In the genomic region with DNA sequence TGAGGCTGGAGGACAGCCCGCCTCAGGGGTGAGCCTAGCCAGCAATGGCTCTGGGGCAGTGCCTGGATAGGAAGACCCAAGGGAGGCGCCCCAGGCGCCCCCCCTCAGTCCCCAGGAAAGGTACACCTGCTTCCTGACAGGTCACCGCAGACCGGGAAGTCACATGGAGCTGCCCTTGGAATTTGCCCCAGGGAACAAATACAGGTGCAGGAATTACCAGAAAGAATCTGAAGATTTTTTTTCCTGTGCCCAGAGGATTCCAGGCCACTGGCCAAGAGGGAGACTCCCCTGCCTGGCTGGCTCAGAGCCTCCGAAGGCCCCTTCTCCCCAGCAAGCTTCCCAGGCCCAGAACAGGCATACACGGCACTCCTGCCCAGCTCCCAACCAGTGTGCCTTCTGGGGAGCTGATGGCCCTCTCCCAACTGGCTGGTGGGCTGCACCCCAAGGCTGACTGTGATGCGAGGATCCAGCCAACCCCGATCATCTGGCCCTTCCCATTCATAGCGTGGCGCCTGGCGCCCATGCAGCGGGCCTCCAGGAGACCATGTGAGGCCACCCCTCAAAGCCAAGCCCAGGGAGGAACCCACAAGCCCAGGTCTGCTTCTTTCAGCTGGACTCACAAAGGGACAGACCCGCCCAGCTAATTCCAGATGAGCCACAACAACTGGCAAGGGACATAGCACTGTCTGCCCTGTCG, we compare ENCODE assay signal across 1 cellular context.
TF ChIP-seq lines count a peak whose summit lies in the region.

No MANE protein-coding gene starts in this region.

TF ChIP-seq in HepG2, 621 proteins besides CTCF, POLR2A, EP300 and RAD21 (continued from another document and continues in another):
- TF ChIP-seq GATA4 (IDR thresholded peaks at IDR 0.05; ENCODE audit: borderline replicate concordance, low read depth) (no peak), GATAD2A (CRISPR knock-in tag; IDR thresholded peaks at IDR 0.05) (peak; percentile 59; the same call in 1 of the 2 replicates), NR1H2 (CRISPR knock-in tag; IDR thresholded peaks at IDR 0.05; ENCODE audit: borderline replicate concordance, low read depth) (no peak), ZNF10 (CRISPR knock-in tag; IDR thresholded peaks at IDR 0.05; ENCODE audit: borderline replicate concordance, low read depth) (no peak), PHF21A (CRISPR knock-in tag; IDR thresholded peaks at IDR 0.05) (peak; percentile 78), POLR2G (IDR thresholded peaks at IDR 0.05; ENCODE audit: low read depth, low read length) (peak; percentile 24; the same call in 1 of the 2 replicates), ERF (CRISPR knock-in tag; IDR thresholded peaks at IDR 0.05) (peak; percentile 69; the same call in 1 of the 2 replicates), SRY (CRISPR knock-in tag; IDR thresholded peaks at IDR 0.05) (0 out of 2 replicates have a peak, but pooled peaks have one; percentile 30), MXD4 (CRISPR knock-in tag; IDR thresholded peaks at IDR 0.05) (peak; percentile 83), ZEB1 (IDR thresholded peaks at IDR 0.05; ENCODE audit: insufficient replicate concordance, low read depth) (peak; percentile 94), TEAD3 (CRISPR knock-in tag; optimal IDR thresholded peaks at IDR 0.05; ENCODE audit: borderline replicate concordance) (peak; percentile 87), NR2F6 (IDR thresholded peaks at IDR 0.05) (0 out of 2 replicates have a peak, but pooled peaks have one; percentile 18), NR2F6 (CRISPR knock-in tag; IDR thresholded peaks at IDR 0.05) (peak; percentile 56), NCOA2 (CRISPR knock-in tag; IDR thresholded peaks at IDR 0.05) (peak; percentile 58), ARNTL (CRISPR knock-in tag; IDR thresholded peaks at IDR 0.05) (0 out of 2 replicates have a peak, but pooled peaks have one; percentile 30), ZNF710 (CRISPR knock-in tag; IDR thresholded peaks at IDR 0.05; ENCODE audit: borderline replicate concordance) (0 out of 2 replicates have a peak, but pooled peaks have one; percentile 19), ZNF124 (CRISPR knock-in tag; IDR thresholded peaks at IDR 0.05) (0 out of 2 replicates have a peak, but pooled peaks have one; percentile 21), ZNF292 (CRISPR knock-in tag; IDR thresholded peaks at IDR 0.05; ENCODE audit: borderline replicate concordance, low read depth) (0 out of 2 replicates have a peak, but pooled peaks have one; percentile 24), MXI1 (IDR thresholded peaks at IDR 0.05; ENCODE audit: borderline replicate concordance, low read depth, low read length) (peak; percentile 39; the same call in 1 of the 3 replicates), SAP130 (CRISPR knock-in tag; IDR thresholded peaks at IDR 0.05; ENCODE audit: low read depth) (peak; percentile 89)
- TF ChIP-seq, protein P1, sequence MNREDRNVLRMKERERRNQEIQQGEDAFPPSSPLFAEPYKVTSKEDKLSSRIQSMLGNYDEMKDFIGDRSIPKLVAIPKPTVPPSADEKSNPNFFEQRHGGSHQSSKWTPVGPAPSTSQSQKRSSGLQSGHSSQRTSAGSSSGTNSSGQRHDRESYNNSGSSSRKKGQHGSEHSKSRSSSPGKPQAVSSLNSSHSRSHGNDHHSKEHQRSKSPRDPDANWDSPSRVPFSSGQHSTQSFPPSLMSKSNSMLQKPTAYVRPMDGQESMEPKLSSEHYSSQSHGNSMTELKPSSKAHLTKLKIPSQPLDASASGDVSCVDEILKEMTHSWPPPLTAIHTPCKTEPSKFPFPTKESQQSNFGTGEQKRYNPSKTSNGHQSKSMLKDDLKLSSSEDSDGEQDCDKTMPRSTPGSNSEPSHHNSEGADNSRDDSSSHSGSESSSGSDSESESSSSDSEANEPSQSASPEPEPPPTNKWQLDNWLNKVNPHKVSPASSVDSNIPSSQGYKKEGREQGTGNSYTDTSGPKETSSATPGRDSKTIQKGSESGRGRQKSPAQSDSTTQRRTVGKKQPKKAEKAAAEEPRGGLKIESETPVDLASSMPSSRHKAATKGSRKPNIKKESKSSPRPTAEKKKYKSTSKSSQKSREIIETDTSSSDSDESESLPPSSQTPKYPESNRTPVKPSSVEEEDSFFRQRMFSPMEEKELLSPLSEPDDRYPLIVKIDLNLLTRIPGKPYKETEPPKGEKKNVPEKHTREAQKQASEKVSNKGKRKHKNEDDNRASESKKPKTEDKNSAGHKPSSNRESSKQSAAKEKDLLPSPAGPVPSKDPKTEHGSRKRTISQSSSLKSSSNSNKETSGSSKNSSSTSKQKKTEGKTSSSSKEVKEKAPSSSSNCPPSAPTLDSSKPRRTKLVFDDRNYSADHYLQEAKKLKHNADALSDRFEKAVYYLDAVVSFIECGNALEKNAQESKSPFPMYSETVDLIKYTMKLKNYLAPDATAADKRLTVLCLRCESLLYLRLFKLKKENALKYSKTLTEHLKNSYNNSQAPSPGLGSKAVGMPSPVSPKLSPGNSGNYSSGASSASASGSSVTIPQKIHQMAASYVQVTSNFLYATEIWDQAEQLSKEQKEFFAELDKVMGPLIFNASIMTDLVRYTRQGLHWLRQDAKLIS (CRISPR knock-in tag; IDR thresholded peaks at IDR 0.05), result 0 out of 2 replicates have a peak, but pooled peaks have one; percentile 79
- TF ChIP-seq, protein P2, sequence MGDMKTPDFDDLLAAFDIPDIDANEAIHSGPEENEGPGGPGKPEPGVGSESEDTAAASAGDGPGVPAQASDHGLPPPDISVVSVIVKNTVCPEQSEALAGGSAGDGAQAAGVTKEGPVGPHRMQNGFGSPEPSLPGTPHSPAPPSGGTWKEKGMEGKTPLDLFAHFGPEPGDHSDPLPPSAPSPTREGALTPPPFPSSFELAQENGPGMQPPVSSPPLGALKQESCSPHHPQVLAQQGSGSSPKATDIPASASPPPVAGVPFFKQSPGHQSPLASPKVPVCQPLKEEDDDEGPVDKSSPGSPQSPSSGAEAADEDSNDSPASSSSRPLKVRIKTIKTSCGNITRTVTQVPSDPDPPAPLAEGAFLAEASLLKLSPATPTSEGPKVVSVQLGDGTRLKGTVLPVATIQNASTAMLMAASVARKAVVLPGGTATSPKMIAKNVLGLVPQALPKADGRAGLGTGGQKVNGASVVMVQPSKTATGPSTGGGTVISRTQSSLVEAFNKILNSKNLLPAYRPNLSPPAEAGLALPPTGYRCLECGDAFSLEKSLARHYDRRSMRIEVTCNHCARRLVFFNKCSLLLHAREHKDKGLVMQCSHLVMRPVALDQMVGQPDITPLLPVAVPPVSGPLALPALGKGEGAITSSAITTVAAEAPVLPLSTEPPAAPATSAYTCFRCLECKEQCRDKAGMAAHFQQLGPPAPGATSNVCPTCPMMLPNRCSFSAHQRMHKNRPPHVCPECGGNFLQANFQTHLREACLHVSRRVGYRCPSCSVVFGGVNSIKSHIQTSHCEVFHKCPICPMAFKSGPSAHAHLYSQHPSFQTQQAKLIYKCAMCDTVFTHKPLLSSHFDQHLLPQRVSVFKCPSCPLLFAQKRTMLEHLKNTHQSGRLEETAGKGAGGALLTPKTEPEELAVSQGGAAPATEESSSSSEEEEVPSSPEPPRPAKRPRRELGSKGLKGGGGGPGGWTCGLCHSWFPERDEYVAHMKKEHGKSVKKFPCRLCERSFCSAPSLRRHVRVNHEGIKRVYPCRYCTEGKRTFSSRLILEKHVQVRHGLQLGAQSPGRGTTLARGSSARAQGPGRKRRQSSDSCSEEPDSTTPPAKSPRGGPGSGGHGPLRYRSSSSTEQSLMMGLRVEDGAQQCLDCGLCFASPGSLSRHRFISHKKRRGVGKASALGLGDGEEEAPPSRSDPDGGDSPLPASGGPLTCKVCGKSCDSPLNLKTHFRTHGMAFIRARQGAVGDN (CRISPR knock-in tag; IDR thresholded peaks at IDR 0.05), result peak; percentile 46
- TF ChIP-seq, protein P3, sequence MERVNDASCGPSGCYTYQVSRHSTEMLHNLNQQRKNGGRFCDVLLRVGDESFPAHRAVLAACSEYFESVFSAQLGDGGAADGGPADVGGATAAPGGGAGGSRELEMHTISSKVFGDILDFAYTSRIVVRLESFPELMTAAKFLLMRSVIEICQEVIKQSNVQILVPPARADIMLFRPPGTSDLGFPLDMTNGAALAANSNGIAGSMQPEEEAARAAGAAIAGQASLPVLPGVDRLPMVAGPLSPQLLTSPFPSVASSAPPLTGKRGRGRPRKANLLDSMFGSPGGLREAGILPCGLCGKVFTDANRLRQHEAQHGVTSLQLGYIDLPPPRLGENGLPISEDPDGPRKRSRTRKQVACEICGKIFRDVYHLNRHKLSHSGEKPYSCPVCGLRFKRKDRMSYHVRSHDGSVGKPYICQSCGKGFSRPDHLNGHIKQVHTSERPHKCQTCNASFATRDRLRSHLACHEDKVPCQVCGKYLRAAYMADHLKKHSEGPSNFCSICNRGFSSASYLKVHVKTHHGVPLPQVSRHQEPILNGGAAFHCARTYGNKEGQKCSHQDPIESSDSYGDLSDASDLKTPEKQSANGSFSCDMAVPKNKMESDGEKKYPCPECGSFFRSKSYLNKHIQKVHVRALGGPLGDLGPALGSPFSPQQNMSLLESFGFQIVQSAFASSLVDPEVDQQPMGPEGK (CRISPR knock-in tag; IDR thresholded peaks at IDR 0.05), result peak; percentile 78
- TF ChIP-seq, protein P4, sequence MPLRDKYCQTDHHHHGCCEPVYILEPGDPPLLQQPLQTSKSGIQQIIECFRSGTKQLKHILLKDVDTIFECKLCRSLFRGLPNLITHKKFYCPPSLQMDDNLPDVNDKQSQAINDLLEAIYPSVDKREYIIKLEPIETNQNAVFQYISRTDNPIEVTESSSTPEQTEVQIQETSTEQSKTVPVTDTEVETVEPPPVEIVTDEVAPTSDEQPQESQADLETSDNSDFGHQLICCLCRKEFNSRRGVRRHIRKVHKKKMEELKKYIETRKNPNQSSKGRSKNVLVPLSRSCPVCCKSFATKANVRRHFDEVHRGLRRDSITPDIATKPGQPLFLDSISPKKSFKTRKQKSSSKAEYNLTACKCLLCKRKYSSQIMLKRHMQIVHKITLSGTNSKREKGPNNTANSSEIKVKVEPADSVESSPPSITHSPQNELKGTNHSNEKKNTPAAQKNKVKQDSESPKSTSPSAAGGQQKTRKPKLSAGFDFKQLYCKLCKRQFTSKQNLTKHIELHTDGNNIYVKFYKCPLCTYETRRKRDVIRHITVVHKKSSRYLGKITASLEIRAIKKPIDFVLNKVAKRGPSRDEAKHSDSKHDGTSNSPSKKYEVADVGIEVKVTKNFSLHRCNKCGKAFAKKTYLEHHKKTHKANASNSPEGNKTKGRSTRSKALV (CRISPR knock-in tag; IDR thresholded peaks at IDR 0.05), result no peak
- TF ChIP-seq, protein P5, sequence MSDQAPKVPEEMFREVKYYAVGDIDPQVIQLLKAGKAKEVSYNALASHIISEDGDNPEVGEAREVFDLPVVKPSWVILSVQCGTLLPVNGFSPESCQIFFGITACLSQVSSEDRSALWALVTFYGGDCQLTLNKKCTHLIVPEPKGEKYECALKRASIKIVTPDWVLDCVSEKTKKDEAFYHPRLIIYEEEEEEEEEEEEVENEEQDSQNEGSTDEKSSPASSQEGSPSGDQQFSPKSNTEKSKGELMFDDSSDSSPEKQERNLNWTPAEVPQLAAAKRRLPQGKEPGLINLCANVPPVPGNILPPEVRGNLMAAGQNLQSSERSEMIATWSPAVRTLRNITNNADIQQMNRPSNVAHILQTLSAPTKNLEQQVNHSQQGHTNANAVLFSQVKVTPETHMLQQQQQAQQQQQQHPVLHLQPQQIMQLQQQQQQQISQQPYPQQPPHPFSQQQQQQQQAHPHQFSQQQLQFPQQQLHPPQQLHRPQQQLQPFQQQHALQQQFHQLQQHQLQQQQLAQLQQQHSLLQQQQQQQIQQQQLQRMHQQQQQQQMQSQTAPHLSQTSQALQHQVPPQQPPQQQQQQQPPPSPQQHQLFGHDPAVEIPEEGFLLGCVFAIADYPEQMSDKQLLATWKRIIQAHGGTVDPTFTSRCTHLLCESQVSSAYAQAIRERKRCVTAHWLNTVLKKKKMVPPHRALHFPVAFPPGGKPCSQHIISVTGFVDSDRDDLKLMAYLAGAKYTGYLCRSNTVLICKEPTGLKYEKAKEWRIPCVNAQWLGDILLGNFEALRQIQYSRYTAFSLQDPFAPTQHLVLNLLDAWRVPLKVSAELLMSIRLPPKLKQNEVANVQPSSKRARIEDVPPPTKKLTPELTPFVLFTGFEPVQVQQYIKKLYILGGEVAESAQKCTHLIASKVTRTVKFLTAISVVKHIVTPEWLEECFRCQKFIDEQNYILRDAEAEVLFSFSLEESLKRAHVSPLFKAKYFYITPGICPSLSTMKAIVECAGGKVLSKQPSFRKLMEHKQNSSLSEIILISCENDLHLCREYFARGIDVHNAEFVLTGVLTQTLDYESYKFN (CRISPR knock-in tag; conservative IDR thresholded peaks at IDR 0.05), result 0 out of 2 replicates have a peak, but pooled peaks have one; percentile 22
- TF ChIP-seq, protein P6, sequence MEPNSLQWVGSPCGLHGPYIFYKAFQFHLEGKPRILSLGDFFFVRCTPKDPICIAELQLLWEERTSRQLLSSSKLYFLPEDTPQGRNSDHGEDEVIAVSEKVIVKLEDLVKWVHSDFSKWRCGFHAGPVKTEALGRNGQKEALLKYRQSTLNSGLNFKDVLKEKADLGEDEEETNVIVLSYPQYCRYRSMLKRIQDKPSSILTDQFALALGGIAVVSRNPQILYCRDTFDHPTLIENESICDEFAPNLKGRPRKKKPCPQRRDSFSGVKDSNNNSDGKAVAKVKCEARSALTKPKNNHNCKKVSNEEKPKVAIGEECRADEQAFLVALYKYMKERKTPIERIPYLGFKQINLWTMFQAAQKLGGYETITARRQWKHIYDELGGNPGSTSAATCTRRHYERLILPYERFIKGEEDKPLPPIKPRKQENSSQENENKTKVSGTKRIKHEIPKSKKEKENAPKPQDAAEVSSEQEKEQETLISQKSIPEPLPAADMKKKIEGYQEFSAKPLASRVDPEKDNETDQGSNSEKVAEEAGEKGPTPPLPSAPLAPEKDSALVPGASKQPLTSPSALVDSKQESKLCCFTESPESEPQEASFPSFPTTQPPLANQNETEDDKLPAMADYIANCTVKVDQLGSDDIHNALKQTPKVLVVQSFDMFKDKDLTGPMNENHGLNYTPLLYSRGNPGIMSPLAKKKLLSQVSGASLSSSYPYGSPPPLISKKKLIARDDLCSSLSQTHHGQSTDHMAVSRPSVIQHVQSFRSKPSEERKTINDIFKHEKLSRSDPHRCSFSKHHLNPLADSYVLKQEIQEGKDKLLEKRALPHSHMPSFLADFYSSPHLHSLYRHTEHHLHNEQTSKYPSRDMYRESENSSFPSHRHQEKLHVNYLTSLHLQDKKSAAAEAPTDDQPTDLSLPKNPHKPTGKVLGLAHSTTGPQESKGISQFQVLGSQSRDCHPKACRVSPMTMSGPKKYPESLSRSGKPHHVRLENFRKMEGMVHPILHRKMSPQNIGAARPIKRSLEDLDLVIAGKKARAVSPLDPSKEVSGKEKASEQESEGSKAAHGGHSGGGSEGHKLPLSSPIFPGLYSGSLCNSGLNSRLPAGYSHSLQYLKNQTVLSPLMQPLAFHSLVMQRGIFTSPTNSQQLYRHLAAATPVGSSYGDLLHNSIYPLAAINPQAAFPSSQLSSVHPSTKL (CRISPR knock-in tag; IDR thresholded peaks at IDR 0.05), result peak; percentile 49; the same call in 1 of the 2 replicates
